In the genomic region with DNA sequence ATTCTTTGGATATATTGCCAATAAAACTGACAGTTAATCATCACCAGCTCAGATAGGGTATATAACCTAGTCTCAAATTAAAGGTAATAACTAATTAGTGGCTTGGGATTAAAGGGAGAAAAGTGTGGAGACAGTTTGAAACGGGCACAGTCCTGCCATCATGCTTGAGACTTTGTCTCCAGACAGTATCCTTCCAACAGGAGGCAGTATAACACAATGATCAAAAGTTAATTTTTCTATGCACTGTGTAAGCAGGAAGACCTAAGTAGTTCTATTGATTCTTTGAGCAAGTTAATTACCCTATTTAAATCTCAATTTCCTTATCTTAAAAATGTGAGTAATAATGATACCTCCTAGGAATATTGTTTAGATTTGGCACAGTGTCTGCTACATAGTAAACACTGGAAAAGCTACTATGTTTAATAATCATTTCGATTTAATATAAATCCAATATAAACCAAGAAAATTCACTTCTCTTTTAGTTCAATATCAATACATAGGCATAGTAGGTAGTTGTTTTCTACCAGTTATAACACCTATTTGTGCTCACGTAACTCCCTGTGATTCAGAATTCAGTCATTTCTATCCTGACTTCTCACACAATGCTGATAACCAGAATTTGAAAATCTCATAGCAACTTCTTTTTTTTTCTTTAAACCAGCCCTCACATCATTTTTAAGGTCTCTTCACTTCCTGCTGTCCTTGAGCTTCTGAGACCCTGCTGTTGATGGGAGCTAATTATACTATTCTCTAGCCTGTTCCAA, we compare ENCODE assay signal across 8 cellular contexts. TPM values are rescaled to one million over a fixed set of nuclear protein-coding genes. Genes with fewer than 3 reads are reported as not detected.
DNase-seq lines count a peak whose midpoint lies in the region; ATAC-seq, FAIRE-seq and TF ChIP-seq lines count a peak whose summit lies in the region.

No MANE protein-coding gene starts in this region.

- intact Hi-C loops in Panc1 (cut with micrococcal nuclease; ENCODE audit: unreplicated experiment): loop anchor here (2.0 kb wide), 1 partner anchor 58 kb away; no protein-coding TSS in a partner anchor

- FAIRE-seq in endometrium (lab: Jason Lieb, UNC): peak; percentile 33

- H3K36me3 ChIP-seq in Panc1 (ENCODE audit: control insufficient read depth, insufficient read depth, low read length): no peaks in the 10 kb centered on the region

- no TSS peak for BruUV-seq in Panc1 (replicated peaks; lab: Mats Ljungman, UMichigan)

- no peaks in the 10 kb centered on the region for H3K27me3 ChIP-seq in Panc1 (ENCODE audit: control insufficient read depth, insufficient read depth, low read length)

- in situ Hi-C loops in Panc1 (cut with HindIII; ENCODE audit: low pct_unique_long_range_greater_than_20kb, low sequenced_read_pairs): no loop called here

- POLR2A ChIA-PET in Panc1 (lab: Charles Lee): no interaction called here

- peak; percentile 52 for DNase-seq in DMS53 treated with DMSO at 0.1 percent for 48 hours (lab: John Stamatoyannopoulos, UW; ENCODE audit: unreplicated experiment)
- DNase-seq in Panc1 (ENCODE audit: low read depth, low spot score): peak; percentile 33
- DNase-seq in myocyte (ENCODE audit: low read depth): peak; percentile 62

- H3K27ac ChIP-seq in Panc1 (ENCODE audit: low read length): no peak overlapping the region

- no peaks in the 10 kb centered on the region for H3K9me3 ChIP-seq in Panc1 (ENCODE audit: control insufficient read depth, insufficient read depth, low read depth, low read length)

- no peaks in the 10 kb centered on the region for H3K4me1 ChIP-seq in Panc1 (ENCODE audit: control insufficient read depth, insufficient read depth, low read length)

- CTCF ChIA-PET in Panc1 (lab: Charles Lee): no interaction called here

- peak; percentile 71; the same call in 1 of the 2 replicates for TF ChIP-seq CTCF in Panc1 (IDR thresholded peaks at IDR 0.05)

- ATAC-seq in GM19043 (IDR thresholded peaks at IDR 0.05; ENCODE audit: low read depth, unreplicated experiment): peak; percentile 24
- peak; percentile 44 for ATAC-seq in HG03442 (IDR thresholded peaks at IDR 0.05; ENCODE audit: unreplicated experiment)
- ATAC-seq in Panc1: peak; percentile 90
- no peak for ATAC-seq in GM21825 (IDR thresholded peaks at IDR 0.05; ENCODE audit: unreplicated experiment)
- ATAC-seq in GM21737 (IDR thresholded peaks at IDR 0.05; ENCODE audit: unreplicated experiment): no peak

- H3K4me3 ChIP-seq in Panc1 (ENCODE audit: low read depth in 2 of 2, low read length in 2 of 2): no peak overlapping the region

RNA-seq across cellular contexts. Expression of a gene that starts 53.7 kb away (rescaled TPM):
- total RNA-seq in Panc1 (2021; ENCODE audit: unreplicated experiment): 5.1 TPM
- 2.0 TPM for polyA plus RNA-seq in Panc1 (2012; ENCODE audit: insufficient read length)
- total RNA-seq in myocyte: 2.6 and 4.0 TPM in 2 replicates
- polyA plus RNA-seq in myocyte (2012): 1.3 TPM

RNA-seq across cellular contexts. Expression of a gene that starts 54.9 kb away (rescaled TPM):
- 7.3 TPM for total RNA-seq in Panc1 (2021; ENCODE audit: unreplicated experiment)
- 5.5 TPM for polyA plus RNA-seq in Panc1 (2012; ENCODE audit: insufficient read length)
- total RNA-seq in myocyte: 7.7 and 9.9 TPM in 2 replicates
- 5.9 TPM for polyA plus RNA-seq in myocyte (2012)

Comparison
In these comparisons a context has a peak if more than half of its experiments do, and no peak if none do; other contexts are left out.
1. ATAC-seq: peak in GM19043 (single experiment), HG03442 (single experiment) and Panc1 (single experiment); none in GM21825 (single experiment) and GM21737 (single experiment).
2. Peak in every context shown above with its lines, with median percentiles within 50 percentile points of each other: DNase-seq.